18 cellular contexts compared by ENCODE assay signal in genomic region chr15:101184830-101185229, GRCh38.
A peak's percentile ranks its signal among the peaks of the same experiment; 100 is the strongest.
DNase-seq lines count a peak whose midpoint lies in the region; ATAC-seq and TF ChIP-seq lines count a peak whose summit lies in the region.
"Had no signal": no experiment of that assay in that cellular context is flagged by ENCODE, and none has a peak within 500 bp of the region (broad histone marks: within the 10 kb centered on the region; RNA-seq: fewer than 3 reads in every experiment).

No MANE protein-coding gene starts in this region.

- ATAC-seq in WTC11 = no peak
- ATAC-seq in right lobe of liver = no peak
- ATAC-seq: CD8-positive, alpha-beta T cell; HepG2 had no signal

- H3K27me3 Mint-ChIP-seq in CD14-positive monocyte (ENCODE audit: low read depth in 3 of 3) = peaks cover 0 to 3% (median 0%) of the 10 kb centered on the region in 3 donors
- H3K27me3 Mint-ChIP-seq in WTC11 (ENCODE audit: low read depth) = no peaks in the 10 kb centered on the region
- no peaks in the 10 kb centered on the region for H3K27me3 Mint-ChIP-seq in nephron progenitor cell (ENCODE audit: low read depth, poor library complexity)

- no peak for TF ChIP-seq CTCF in CD14-positive monocyte (IDR thresholded peaks at IDR 0.05)
- no peak for TF ChIP-seq CTCF in WTC11 (IDR thresholded peaks at IDR 0.05)
- TF ChIP-seq CTCF in nephron progenitor cell (IDR thresholded peaks at IDR 0.05) = no peak
- TF ChIP-seq CTCF in MM.1S (IDR thresholded peaks at IDR 0.05; ENCODE audit: low read length) = no peak
- no peak for TF ChIP-seq CTCF in right lobe of liver (IDR thresholded peaks at IDR 0.05)

- H3K36me3 ChIP-seq in MM.1S (replicated peaks; ENCODE audit: insufficient read depth, low read length) (peaks cover 3% of the 10 kb centered on the region; the same call in 1 of the 2 replicates), right lobe of liver (no peaks in the 10 kb centered on the region)

- 0 out of 2 replicates have a peak, but pooled peaks cover 4% of the 10 kb centered on the region for H4K20me1 ChIP-seq in MM.1S (ENCODE audit: insufficient read depth, low read length)

- H3K4me3 ChIP-seq in MM.1S (ENCODE audit: low read length) (no peak overlapping the region), right lobe of liver (no peak overlapping the region)

- H3K9me3 ChIP-seq in MM.1S (replicated peaks; ENCODE audit: insufficient read depth, low read length) (no peaks in the 10 kb centered on the region), right lobe of liver (no peaks in the 10 kb centered on the region)

- no peaks in the 10 kb centered on the region for H3K27me3 ChIP-seq in MM.1S (replicated peaks; ENCODE audit: insufficient read depth, low read length)
- H3K27me3 ChIP-seq in right lobe of liver = no peaks in the 10 kb centered on the region

- no peaks in the 10 kb centered on the region for H3K9me3 Mint-ChIP-seq in CD14-positive monocyte
- no peaks in the 10 kb centered on the region for H3K9me3 Mint-ChIP-seq in WTC11
- no peaks in the 10 kb centered on the region for H3K9me3 Mint-ChIP-seq in nephron progenitor cell
- H3K9me3 Mint-ChIP-seq: CD8-positive, alpha-beta T cell had no signal

- peaks cover 99% of the 10 kb centered on the region for H3K79me2 ChIP-seq in MM.1S (ENCODE audit: low read length)

- no peak for TF ChIP-seq POLR2A in right lobe of liver (IDR thresholded peaks at IDR 0.05)

- POLR2A ChIA-PET in WTC11 (lab: Charles Lee) = no interaction called here

- no peaks in the 10 kb centered on the region for H3K9me2 ChIP-seq in MM.1S (replicated peaks; ENCODE audit: insufficient read depth, low read length)

- H3K4me3 Mint-ChIP-seq in CD14-positive monocyte (no peak overlapping the region), WTC11 (no peak overlapping the region), nephron progenitor cell (no peak overlapping the region)
- H3K4me3 Mint-ChIP-seq: CD8-positive, alpha-beta T cell had no signal

- H3K4me1 ChIP-seq in MM.1S (ENCODE audit: low read length) = peaks cover 4% of the 10 kb centered on the region; the same call in 1 of the 2 replicates
- no peaks in the 10 kb centered on the region for H3K4me1 ChIP-seq in right lobe of liver

- H3F3A ChIP-seq in MM.1S (ENCODE audit: insufficient read depth, low read length) = 0 out of 2 replicates have a peak, but pooled peaks cover 3% of the 10 kb centered on the region

- DNase-seq in activated CD8-positive, alpha-beta memory T cell treated with anti-CD3 and anti-CD28 coated beads for 24 hours = peak; percentile 44
- DNase-seq in activated CD8-positive, alpha-beta memory T cell treated with anti-CD3 and anti-CD28 coated beads, Interleukin-2, amount 50 U/mL, for 48 hours = no peak
- DNase-seq in CD14-positive monocyte (ENCODE audit: low spot score) (no peak), WTC11 (ENCODE audit: low spot score) (no peak), nephron progenitor cell (no peak), MM.1S (no peak), 8988T (no peak), right lobe of liver (no peak)
- DNase-seq: Calu3; CD8-positive, alpha-beta T cell; KG1; NCI-H1417; NCI-H187; NCI-H2227 treated with DMSO at 0.1 percent for 48 hours; NCI-H510A treated with DMSO at 0.1 percent for 48 hours; NCI-H774 had no signal

- no peak overlapping the region for H2AFZ ChIP-seq in MM.1S (ENCODE audit: low read length)

- WGBS in right lobe of liver (ENCODE audit: insufficient coverage, low coverage, low lambda C conversion rate, missing lambda C conversion rate) = 90% methylated on average over 7 of the region's 7 CpGs

- H3K9ac ChIP-seq in MM.1S (ENCODE audit: low read length) = no peak overlapping the region

- H3K27ac Mint-ChIP-seq in CD14-positive monocyte = peak overlapping the region in 4 of 7 donors; percentile 4 to 68 (median 49)
- peak overlapping the region; percentile 64; the same call in 1 of the 2 replicates for H3K27ac Mint-ChIP-seq in WTC11
- peak overlapping the region; percentile 37 for H3K27ac Mint-ChIP-seq in nephron progenitor cell
- H3K27ac Mint-ChIP-seq: CD8-positive, alpha-beta T cell had no signal

- peaks cover 17 to 46% of the 10 kb centered on the region in 2 donors for H3K36me3 Mint-ChIP-seq in CD14-positive monocyte
- H3K36me3 Mint-ChIP-seq in WTC11 = peaks cover 15% of the 10 kb centered on the region
- peaks cover 64% of the 10 kb centered on the region for H3K36me3 Mint-ChIP-seq in nephron progenitor cell (ENCODE audit: low read depth)

- H3K27ac ChIP-seq in MM.1S (ENCODE audit: low read length) = no peak overlapping the region
- peak overlapping the region in 1 of 3 donors; percentile 50 for H3K27ac ChIP-seq in right lobe of liver
- H3K27ac ChIP-seq: RWPE1 had no signal

- CTCF ChIA-PET in WTC11 (lab: Charles Lee) = no interaction called here

- no peak overlapping the region for H3K4me2 ChIP-seq in MM.1S (ENCODE audit: low read depth, low read length)

- intact Hi-C loops in CD14-positive monocyte (cut with micrococcal nuclease) = loop anchor here (5.0 to 10.0 kb wide), 2 partner anchors 60 to 63 kb away; no protein-coding TSS in a partner anchor
- intact Hi-C loops in right lobe of liver (cut with DNase I) = no loop called here

- H3K4me1 Mint-ChIP-seq in CD14-positive monocyte = peaks cover 40% of the 10 kb centered on the region
- peaks cover 64% of the 10 kb centered on the region for H3K4me1 Mint-ChIP-seq in WTC11
- H3K4me1 Mint-ChIP-seq in nephron progenitor cell = peaks cover 48% of the 10 kb centered on the region

TF ChIP-seq in WTC11, 78 proteins besides CTCF, POLR2A, EP300 and RAD21 (continues in another document):
- no peak for TF ChIP-seq USF2 (CRISPR knock-in tag; IDR thresholded peaks at IDR 0.05)
- no peak for TF ChIP-seq FOXP1 (CRISPR knock-in tag; IDR thresholded peaks at IDR 0.05; ENCODE audit: borderline replicate concordance)
- TF ChIP-seq TP53 (CRISPR knock-in tag; IDR thresholded peaks at IDR 0.05) = no peak
- no peak for TF ChIP-seq FOXJ3 (CRISPR knock-in tag; IDR thresholded peaks at IDR 0.05; ENCODE audit: borderline replicate concordance)
- TF ChIP-seq, protein P1, sequence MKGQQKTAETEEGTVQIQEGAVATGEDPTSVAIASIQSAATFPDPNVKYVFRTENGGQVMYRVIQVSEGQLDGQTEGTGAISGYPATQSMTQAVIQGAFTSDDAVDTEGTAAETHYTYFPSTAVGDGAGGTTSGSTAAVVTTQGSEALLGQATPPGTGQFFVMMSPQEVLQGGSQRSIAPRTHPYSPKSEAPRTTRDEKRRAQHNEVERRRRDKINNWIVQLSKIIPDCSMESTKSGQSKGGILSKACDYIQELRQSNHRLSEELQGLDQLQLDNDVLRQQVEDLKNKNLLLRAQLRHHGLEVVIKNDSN (CRISPR knock-in tag; IDR thresholded peaks at IDR 0.05) = no peak
- TF ChIP-seq, protein P2, sequence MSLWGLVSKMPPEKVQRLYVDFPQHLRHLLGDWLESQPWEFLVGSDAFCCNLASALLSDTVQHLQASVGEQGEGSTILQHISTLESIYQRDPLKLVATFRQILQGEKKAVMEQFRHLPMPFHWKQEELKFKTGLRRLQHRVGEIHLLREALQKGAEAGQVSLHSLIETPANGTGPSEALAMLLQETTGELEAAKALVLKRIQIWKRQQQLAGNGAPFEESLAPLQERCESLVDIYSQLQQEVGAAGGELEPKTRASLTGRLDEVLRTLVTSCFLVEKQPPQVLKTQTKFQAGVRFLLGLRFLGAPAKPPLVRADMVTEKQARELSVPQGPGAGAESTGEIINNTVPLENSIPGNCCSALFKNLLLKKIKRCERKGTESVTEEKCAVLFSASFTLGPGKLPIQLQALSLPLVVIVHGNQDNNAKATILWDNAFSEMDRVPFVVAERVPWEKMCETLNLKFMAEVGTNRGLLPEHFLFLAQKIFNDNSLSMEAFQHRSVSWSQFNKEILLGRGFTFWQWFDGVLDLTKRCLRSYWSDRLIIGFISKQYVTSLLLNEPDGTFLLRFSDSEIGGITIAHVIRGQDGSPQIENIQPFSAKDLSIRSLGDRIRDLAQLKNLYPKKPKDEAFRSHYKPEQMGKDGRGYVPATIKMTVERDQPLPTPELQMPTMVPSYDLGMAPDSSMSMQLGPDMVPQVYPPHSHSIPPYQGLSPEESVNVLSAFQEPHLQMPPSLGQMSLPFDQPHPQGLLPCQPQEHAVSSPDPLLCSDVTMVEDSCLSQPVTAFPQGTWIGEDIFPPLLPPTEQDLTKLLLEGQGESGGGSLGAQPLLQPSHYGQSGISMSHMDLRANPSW (CRISPR knock-in tag; conservative IDR thresholded peaks at IDR 0.05; ENCODE audit: low read depth) = no peak
- no peak for TF ChIP-seq NR2C2 (CRISPR knock-in tag; IDR thresholded peaks at IDR 0.05)
- TF ChIP-seq, protein P3, sequence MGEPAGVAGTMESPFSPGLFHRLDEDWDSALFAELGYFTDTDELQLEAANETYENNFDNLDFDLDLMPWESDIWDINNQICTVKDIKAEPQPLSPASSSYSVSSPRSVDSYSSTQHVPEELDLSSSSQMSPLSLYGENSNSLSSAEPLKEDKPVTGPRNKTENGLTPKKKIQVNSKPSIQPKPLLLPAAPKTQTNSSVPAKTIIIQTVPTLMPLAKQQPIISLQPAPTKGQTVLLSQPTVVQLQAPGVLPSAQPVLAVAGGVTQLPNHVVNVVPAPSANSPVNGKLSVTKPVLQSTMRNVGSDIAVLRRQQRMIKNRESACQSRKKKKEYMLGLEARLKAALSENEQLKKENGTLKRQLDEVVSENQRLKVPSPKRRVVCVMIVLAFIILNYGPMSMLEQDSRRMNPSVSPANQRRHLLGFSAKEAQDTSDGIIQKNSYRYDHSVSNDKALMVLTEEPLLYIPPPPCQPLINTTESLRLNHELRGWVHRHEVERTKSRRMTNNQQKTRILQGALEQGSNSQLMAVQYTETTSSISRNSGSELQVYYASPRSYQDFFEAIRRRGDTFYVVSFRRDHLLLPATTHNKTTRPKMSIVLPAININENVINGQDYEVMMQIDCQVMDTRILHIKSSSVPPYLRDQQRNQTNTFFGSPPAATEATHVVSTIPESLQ (CRISPR knock-in tag; IDR thresholded peaks at IDR 0.05) = no peak
- no peak for TF ChIP-seq MXD4 (CRISPR knock-in tag; IDR thresholded peaks at IDR 0.05; ENCODE audit: borderline replicate concordance)
- no peak for TF ChIP-seq TEAD1 (CRISPR knock-in tag; IDR thresholded peaks at IDR 0.05)
- no peak for TF ChIP-seq NFATC4 (CRISPR knock-in tag; IDR thresholded peaks at IDR 0.05)
- no peak for TF ChIP-seq ZBTB21 (CRISPR knock-in tag; IDR thresholded peaks at IDR 0.05; ENCODE audit: borderline replicate concordance)

Comparison
In these comparisons a context has a peak if more than half of its experiments do, and no peak if none do; other contexts are left out.
1. intact Hi-C loops: an anchor here in CD14-positive monocyte (5.0 to 10.0 kb wide); none called in right lobe of liver.